ENCODE assay signal across 1 cellular context in genomic region chr2:230254152-230254881, GRCh38.
TF ChIP-seq lines count a peak whose summit lies in the region.

No MANE protein-coding gene starts in this region.

TF ChIP-seq in GM23338, 12 proteins besides CTCF, POLR2A, EP300 and RAD21 (continued from another document):
- TF ChIP-seq REST (IDR thresholded peaks at IDR 0.05; ENCODE audit: unreplicated experiment) = no peak
- TF ChIP-seq POLR2AphosphoS5 (IDR thresholded peaks at IDR 0.05; ENCODE audit: low read depth) = no peak
- TF ChIP-seq EZH2phosphoT487 (IDR thresholded peaks at IDR 0.05; ENCODE audit: unreplicated experiment) = no peak
- TF ChIP-seq CREB1 (CRISPR knock-in tag; IDR thresholded peaks at IDR 0.05; ENCODE audit: low read depth) = no peak
- no peak for TF ChIP-seq ETS1 (IDR thresholded peaks at IDR 0.05)
- no peak for TF ChIP-seq ZNF114 (CRISPR knock-in tag; IDR thresholded peaks at IDR 0.05)
- no peak for TF ChIP-seq ZNF462 (CRISPR knock-in tag; IDR thresholded peaks at IDR 0.05)
- TF ChIP-seq ZNF331 (CRISPR knock-in tag; IDR thresholded peaks at IDR 0.05; ENCODE audit: low read depth) = no peak
- no peak for TF ChIP-seq JUNB (IDR thresholded peaks at IDR 0.05; ENCODE audit: unreplicated experiment)
